Comparison of ENCODE assay signal across 24 cellular contexts in genomic region chr18:51997129-51997528, GRCh38.
"Had no signal": no experiment of that assay in that cellular context is flagged by ENCODE, and none has a peak within 500 bp of the region (broad histone marks: within the 10 kb centered on the region; RNA-seq: fewer than 3 reads in every experiment).

No MANE protein-coding gene starts in this region.

- H3K27ac Mint-ChIP-seq: dendritic cell treated with granulocyte-macrophage colony-stimulating factor and Interleukin-4, amounts not matched to agents 40 ng/mL and 50 ng/mL, for 4 days; effector memory CD8-positive, alpha-beta T cell; endodermal cell; memory B cell had no signal

- H3K9me3 Mint-ChIP-seq: dendritic cell treated with granulocyte-macrophage colony-stimulating factor and Interleukin-4, amounts not matched to agents 40 ng/mL and 50 ng/mL, for 4 days; endodermal cell; memory B cell had no signal

- H3K36me3 Mint-ChIP-seq: memory B cell had no signal

- H3K4me1 Mint-ChIP-seq: endodermal cell, immature natural killer cell had no signal

- H3K36me3 ChIP-seq: colonic mucosa, esophagus muscularis mucosa, gastroesophageal sphincter, heart left ventricle had no signal

- DNase-seq: colonic mucosa; cortex of kidney; effector CD8-positive, alpha-beta T cell; effector memory CD8-positive, alpha-beta T cell; endodermal cell; foreskin keratinocyte; heart left ventricle; hypothalamus; immature natural killer cell; islet precursor cell; kidney; kidney glomerular epithelial cell; left colon; left ventricle myocardium superior; mammary epithelial cell; mesendoderm; midbrain had no signal

- H3K27ac ChIP-seq: colonic mucosa, esophagus muscularis mucosa, foreskin keratinocyte, gastroesophageal sphincter, heart left ventricle, hepatocyte had no signal

- H3K4me3 Mint-ChIP-seq: dendritic cell treated with granulocyte-macrophage colony-stimulating factor and Interleukin-4, amounts not matched to agents 40 ng/mL and 50 ng/mL, for 4 days; effector memory CD8-positive, alpha-beta T cell; endodermal cell; immature natural killer cell; memory B cell had no signal

- H3K27me3 ChIP-seq: colonic mucosa, esophagus muscularis mucosa, foreskin keratinocyte, heart left ventricle, hepatocyte had no signal

- ATAC-seq: effector memory CD8-positive, alpha-beta T cell; foreskin keratinocyte; gastroesophageal sphincter; heart left ventricle; left colon; left lobe of liver; left ventricle myocardium superior had no signal

- H3K4me1 ChIP-seq: colonic mucosa, esophagus muscularis mucosa, foreskin keratinocyte, gastroesophageal sphincter, heart left ventricle had no signal

- H3K4me3 ChIP-seq: colonic mucosa, esophagus muscularis mucosa, gastroesophageal sphincter, heart left ventricle, hepatocyte, lung had no signal

- H3K9me3 ChIP-seq: colonic mucosa, esophagus muscularis mucosa, gastroesophageal sphincter, heart left ventricle had no signal

- H3K27me3 Mint-ChIP-seq: dendritic cell treated with granulocyte-macrophage colony-stimulating factor and Interleukin-4, amounts not matched to agents 40 ng/mL and 50 ng/mL, for 4 days; effector memory CD8-positive, alpha-beta T cell; memory B cell had no signal
